ENCODE assay signal across 20 cellular contexts in genomic region chr12:116551619-116551951, GRCh38. TPM values are rescaled to one million over a fixed set of nuclear protein-coding genes. Genes with fewer than 3 reads are reported as not detected.
"Had no signal": no experiment of that assay in that cellular context is flagged by ENCODE, and none has a peak within 500 bp of the region (broad histone marks: within the 10 kb centered on the region; RNA-seq: fewer than 3 reads in every experiment).

No MANE protein-coding gene starts in this region.

- H3K9me3 ChIP-seq: esophagus muscularis mucosa, gastrocnemius medialis, heart right ventricle, ovary, right atrium auricular region, sigmoid colon, stomach, thoracic aorta, transverse colon had no signal

- H3K27me3 ChIP-seq: esophagus muscularis mucosa, gastrocnemius medialis, ovary, right atrium auricular region, sigmoid colon, stomach, transverse colon had no signal

- H3K36me3 ChIP-seq: esophagus muscularis mucosa, gastrocnemius medialis, heart right ventricle, ovary, right atrium auricular region, sigmoid colon, stomach, thoracic aorta, transverse colon had no signal

- H3K4me3 ChIP-seq: esophagus muscularis mucosa, gastrocnemius medialis, heart right ventricle, ovary, right atrium auricular region, sigmoid colon, skin epidermis, stomach, thoracic aorta, transverse colon had no signal

- ATAC-seq: gastrocnemius medialis had no signal

- DNase-seq: effector memory CD4-positive, alpha-beta T cell; gastrocnemius medialis; heart right ventricle; kidney glomerular epithelial cell; natural killer cell; nucleus accumbens; ovary; sigmoid colon; stimulated activated CD4-positive, alpha-beta T cell treated with anti-CD3 and anti-CD28 coated beads, Interleukin-12 subunit alpha, Interleukin-12 subunit beta, amount 100 ng/mL, for 4 hours; stimulated activated naive CD4-positive, alpha-beta T cell; stomach; substantia nigra; transverse colon had no signal

- H3K27ac ChIP-seq: esophagus muscularis mucosa, gastrocnemius medialis, ovary, right atrium auricular region, sigmoid colon, skin epidermis, stomach, thoracic aorta, transverse colon had no signal

- FAIRE-seq: endometrium, islet of Langerhans had no signal

RNA-seq across cellular contexts. Expression of gene MAP1LC3B2, which starts 7.6 kb away (rescaled TPM):
- total RNA-seq: ureter had no signal
